ENCODE assay signal across 1 cellular context in genomic region chr7:116592445-116592844, GRCh38.
TF ChIP-seq lines count a peak whose summit lies in the region.

No MANE protein-coding gene starts in this region.

TF ChIP-seq in WTC11, 78 proteins besides CTCF, POLR2A, EP300 and RAD21 (continued from another document):
- no peak for TF ChIP-seq E2F5 (CRISPR knock-in tag; IDR thresholded peaks at IDR 0.05)
- TF ChIP-seq FOXJ3 (CRISPR knock-in tag; IDR thresholded peaks at IDR 0.05; ENCODE audit: borderline replicate concordance), result no peak
- no peak for TF ChIP-seq TEAD1 (CRISPR knock-in tag; IDR thresholded peaks at IDR 0.05)
- no peak for TF ChIP-seq E2F1 (CRISPR knock-in tag; IDR thresholded peaks at IDR 0.05)
- TF ChIP-seq CREB1 (CRISPR knock-in tag; IDR thresholded peaks at IDR 0.05), result no peak
- TF ChIP-seq JAZF1 (CRISPR knock-in tag; IDR thresholded peaks at IDR 0.05), result no peak
- no peak for TF ChIP-seq ZNF219 (CRISPR knock-in tag; IDR thresholded peaks at IDR 0.05; ENCODE audit: borderline replicate concordance)
- no peak for TF ChIP-seq TEAD4 (CRISPR knock-in tag; IDR thresholded peaks at IDR 0.05)
- TF ChIP-seq AFF4 (CRISPR knock-in tag; IDR thresholded peaks at IDR 0.05; ENCODE audit: borderline replicate concordance), result no peak
